7 cellular contexts compared by ENCODE assay signal in the genomic region with DNA sequence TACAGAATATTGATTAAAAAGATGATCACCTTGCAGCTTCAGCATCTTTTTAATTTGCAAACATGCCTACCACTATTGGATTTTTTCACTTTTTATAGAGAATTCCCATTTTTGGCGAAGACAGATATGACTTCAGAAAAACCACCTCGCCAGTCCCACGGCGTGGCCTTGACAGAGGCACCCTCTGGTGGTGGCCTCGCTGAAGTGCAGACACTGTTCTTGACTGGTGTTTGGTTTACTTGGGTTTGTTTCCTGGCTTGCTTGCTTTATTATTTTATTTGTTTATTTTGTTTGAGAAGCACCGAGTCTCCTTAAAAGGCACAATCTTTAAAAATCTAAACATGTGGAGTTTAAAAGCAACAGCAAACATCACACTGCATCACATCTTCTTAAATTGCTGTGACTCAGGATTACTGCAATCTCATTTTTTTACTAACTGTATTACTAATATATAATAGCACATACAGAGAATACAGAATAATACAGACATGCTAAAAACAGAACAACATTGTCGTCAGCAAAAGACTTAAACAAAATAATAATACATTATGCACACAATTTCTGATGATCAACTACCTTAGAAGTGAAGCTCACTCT. TPM values are rescaled to one million over a fixed set of nuclear protein-coding genes. Genes with fewer than 3 reads are reported as not detected.
A peak's percentile ranks its signal among the peaks of the same experiment; 100 is the strongest.
DNase-seq lines count a peak whose midpoint lies in the region; ATAC-seq and TF ChIP-seq lines count a peak whose summit lies in the region.

No MANE protein-coding gene starts in this region.

- no peaks in the 10 kb centered on the region for H3K27me3 Mint-ChIP-seq in T-helper 17 cell

- no peak overlapping the region for H3K27ac Mint-ChIP-seq in T-helper 17 cell

- H3K36me3 Mint-ChIP-seq in T-helper 17 cell (ENCODE audit: low read depth) = no peaks in the 10 kb centered on the region

- no peaks in the 10 kb centered on the region for H3K4me1 Mint-ChIP-seq in T-helper 17 cell

- H3K9me3 ChIP-seq in T-helper 17 cell (ENCODE audit: control insufficient read depth, low read length, poor library complexity, severe bottlenecking) = no peaks in the 10 kb centered on the region
- H3K9me3 ChIP-seq in iPS DF 6.9 (ENCODE audit: control insufficient read depth, insufficient read depth, low read length) = no peaks in the 10 kb centered on the region

- peak; percentile 97 for TF ChIP-seq CTCF in GM12865 (IDR thresholded peaks at IDR 0.05; ENCODE audit: insufficient read depth, low read depth, low read length, missing control alignments)

- no peaks in the 10 kb centered on the region for H3K4me1 ChIP-seq in iPS DF 6.9 (ENCODE audit: control insufficient read depth, insufficient read depth, low read length)

- H3K36me3 ChIP-seq in iPS DF 6.9 (ENCODE audit: control insufficient read depth, insufficient read depth, low read length) = no peaks in the 10 kb centered on the region

- no peaks in the 10 kb centered on the region for H3K27me3 ChIP-seq in iPS DF 6.9 (ENCODE audit: control insufficient read depth, insufficient read depth, low read length)

- no peak overlapping the region for H3K27ac ChIP-seq in iPS DF 6.9 (ENCODE audit: low read length)

- TF ChIP-seq EP300 in Ishikawa (IDR thresholded peaks at IDR 0.05; ENCODE audit: borderline replicate concordance) = no peak

- peak; percentile 89 for TF ChIP-seq RAD21 in Ishikawa (IDR thresholded peaks at IDR 0.05; ENCODE audit: low read depth)

- WGBS in iPS DF 6.9 (ENCODE audit: insufficient coverage, insufficient read length) = no CpG with 5 or more reads among the region's 7 CpGs

- ATAC-seq in GM21619 (IDR thresholded peaks at IDR 0.05; ENCODE audit: unreplicated experiment) (peak; percentile 91), T-helper 17 cell (peak; percentile 67)

- DNase-seq in GM12865 (ENCODE audit: low read depth) = peak; percentile 65
- DNase-seq in T-helper 17 cell = peak; percentile 12 to 36 (median 24)
- peak; percentile 66 for DNase-seq in astrocyte of the hippocampus (ENCODE audit: low read depth, low spot score)
- DNase-seq in iPS DF 6.9 (ENCODE audit: low read depth, low spot score) = peak; percentile 31
- peak; percentile 65 for DNase-seq in stimulated activated CD4-positive, alpha-beta T cell treated with anti-CD3 and anti-CD28 coated beads, Interleukin-15, amount 100 ng/mL, for 24 hours

- H3K4me3 ChIP-seq in GM12865 (ENCODE audit: low read depth, low read length) (no peak overlapping the region), iPS DF 6.9 (ENCODE audit: low read length) (no peak overlapping the region)

- H3K4me3 Mint-ChIP-seq in T-helper 17 cell = no peak overlapping the region

TF ChIP-seq in Ishikawa, 13 proteins besides CTCF, POLR2A, EP300 and RAD21:
- TF ChIP-seq USF1 (IDR thresholded peaks at IDR 0.05) (no peak), TAF1 (IDR thresholded peaks at IDR 0.05; ENCODE audit: low read depth) (no peak), YY1 (IDR thresholded peaks at IDR 0.05; ENCODE audit: low read depth) (no peak), CREB1 (IDR thresholded peaks at IDR 0.05; ENCODE audit: low read depth) (no peak), EGR1 (IDR thresholded peaks at IDR 0.05) (no peak), TEAD4 (IDR thresholded peaks at IDR 0.05) (no peak), ZBTB7A (IDR thresholded peaks at IDR 0.05; ENCODE audit: low read depth) (no peak), CEBPB (IDR thresholded peaks at IDR 0.05) (no peak), TCF12 (IDR thresholded peaks at IDR 0.05; ENCODE audit: low read depth) (no peak), FOXM1 (IDR thresholded peaks at IDR 0.05; ENCODE audit: borderline replicate concordance, low read depth) (no peak), NFIC (IDR thresholded peaks at IDR 0.05) (no peak), MAX (IDR thresholded peaks at IDR 0.05) (no peak), REST (IDR thresholded peaks at IDR 0.05; ENCODE audit: low read depth) (no peak)

RNA-seq across cellular contexts. Expression of gene AMTN, which starts 13.1 kb away (rescaled TPM):
- total RNA-seq in T-helper 17 cell = not detected

RNA-seq across cellular contexts. Expression of gene MUC7, which starts 33.3 kb away (rescaled TPM):
- total RNA-seq in T-helper 17 cell = not detected
